Comparison of ENCODE assay signal across 1 cellular context in the genomic region with DNA sequence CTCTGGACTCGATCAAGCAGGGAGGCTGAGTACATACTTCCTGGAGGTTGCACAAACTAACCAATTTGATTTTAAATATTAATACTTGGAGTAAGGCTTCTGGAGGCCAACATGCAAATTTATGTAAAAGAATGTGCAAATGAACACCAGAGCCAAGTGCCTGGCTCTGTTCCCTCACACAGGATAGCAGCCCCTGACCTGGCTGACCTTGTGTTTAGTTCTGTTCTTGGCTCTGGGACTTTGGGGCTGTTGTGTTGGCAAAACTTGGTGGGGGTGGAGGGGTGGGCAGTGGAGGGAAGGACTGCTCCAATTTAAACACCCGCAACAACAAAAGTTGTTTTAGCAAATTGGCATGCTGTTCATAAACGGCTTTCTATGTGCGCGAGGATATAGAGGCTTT.
TF ChIP-seq lines count a peak whose summit lies in the region.

No MANE protein-coding gene starts in this region.

TF ChIP-seq in IMR-90, 13 proteins besides CTCF, POLR2A, EP300 and RAD21:
- no peak for TF ChIP-seq RCOR1 (IDR thresholded peaks at IDR 0.05; ENCODE audit: insufficient replicate concordance, low read length)
- TF ChIP-seq BHLHE40 (IDR thresholded peaks at IDR 0.05; ENCODE audit: low read depth, low read length) = no peak
